Comparison of ENCODE assay signal across 1 cellular context in the genomic region with DNA sequence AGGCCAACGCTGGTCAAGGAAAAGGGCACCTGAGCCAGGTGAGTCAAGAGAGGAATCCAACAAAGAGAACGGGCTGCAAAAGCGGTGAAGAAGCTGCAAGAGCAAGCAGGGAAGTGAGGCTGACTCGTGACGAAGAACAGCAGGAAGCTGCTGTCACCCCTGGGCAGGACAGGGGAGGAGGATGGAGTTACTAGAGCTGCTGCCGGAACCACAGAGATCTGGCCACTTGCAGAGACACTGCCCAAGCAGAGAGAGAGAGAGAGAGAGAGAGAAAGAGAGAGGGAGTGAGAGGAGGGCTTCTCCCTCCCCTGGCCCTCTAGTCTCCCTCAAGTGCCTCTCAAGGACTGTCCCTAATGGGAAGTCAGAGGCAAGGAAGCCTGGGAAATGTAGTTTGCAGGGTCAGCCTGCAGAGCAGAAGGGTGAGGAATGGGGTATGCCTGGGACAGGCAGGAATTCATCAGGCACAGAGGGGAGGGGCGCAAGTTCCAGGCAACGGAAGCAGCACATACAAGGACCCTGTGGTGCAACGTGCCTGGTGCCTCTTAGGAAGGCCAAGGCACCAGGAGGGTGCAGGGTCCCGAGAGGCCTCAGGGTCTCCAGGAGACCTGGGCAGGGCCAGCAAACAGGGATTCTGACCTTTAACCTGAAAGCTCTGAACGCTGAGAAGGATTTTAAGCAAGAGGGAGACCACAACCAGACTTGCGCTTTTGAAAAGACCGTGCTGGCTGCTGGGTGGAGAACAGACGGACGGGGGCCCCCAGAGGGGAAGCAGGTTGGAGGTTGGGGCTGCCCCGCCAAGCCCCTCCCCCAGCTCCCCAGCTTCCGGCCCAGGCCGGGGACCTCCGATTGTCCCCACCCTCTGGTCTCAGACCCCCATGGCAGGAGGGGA.
TF ChIP-seq lines count a peak whose summit lies in the region.

No MANE protein-coding gene starts in this region.

TF ChIP-seq in HEK293, 187 proteins besides CTCF, POLR2A, EP300 and RAD21 (continued from another document and continues in another):
- TF ChIP-seq, protein P1, sequence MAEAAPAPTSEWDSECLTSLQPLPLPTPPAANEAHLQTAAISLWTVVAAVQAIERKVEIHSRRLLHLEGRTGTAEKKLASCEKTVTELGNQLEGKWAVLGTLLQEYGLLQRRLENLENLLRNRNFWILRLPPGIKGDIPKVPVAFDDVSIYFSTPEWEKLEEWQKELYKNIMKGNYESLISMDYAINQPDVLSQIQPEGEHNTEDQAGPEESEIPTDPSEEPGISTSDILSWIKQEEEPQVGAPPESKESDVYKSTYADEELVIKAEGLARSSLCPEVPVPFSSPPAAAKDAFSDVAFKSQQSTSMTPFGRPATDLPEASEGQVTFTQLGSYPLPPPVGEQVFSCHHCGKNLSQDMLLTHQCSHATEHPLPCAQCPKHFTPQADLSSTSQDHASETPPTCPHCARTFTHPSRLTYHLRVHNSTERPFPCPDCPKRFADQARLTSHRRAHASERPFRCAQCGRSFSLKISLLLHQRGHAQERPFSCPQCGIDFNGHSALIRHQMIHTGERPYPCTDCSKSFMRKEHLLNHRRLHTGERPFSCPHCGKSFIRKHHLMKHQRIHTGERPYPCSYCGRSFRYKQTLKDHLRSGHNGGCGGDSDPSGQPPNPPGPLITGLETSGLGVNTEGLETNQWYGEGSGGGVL (tag by site-specific recombination; IDR thresholded peaks at IDR 0.05) = peak; percentile 93
- TF ChIP-seq ZNF140 (tag by site-specific recombination; IDR thresholded peaks at IDR 0.05) (no peak), ZFP69B (tag by site-specific recombination; IDR thresholded peaks at IDR 0.05) (no peak), ZNF274 (IDR thresholded peaks at IDR 0.05; ENCODE audit: low read length) (no peak), ZNF274 (tag by site-specific recombination; IDR thresholded peaks at IDR 0.05; ENCODE audit: borderline replicate concordance) (no peak), OVOL3 (tag by site-specific recombination; IDR thresholded peaks at IDR 0.05) (no peak), ZNF624 (tag by site-specific recombination; IDR thresholded peaks at IDR 0.05) (no peak), KLF9 (tag by site-specific recombination; IDR thresholded peaks at IDR 0.05; ENCODE audit: low read depth) (no peak), ZNF169 (tag by site-specific recombination; IDR thresholded peaks at IDR 0.05) (no peak), ZNF621 (tag by site-specific recombination; IDR thresholded peaks at IDR 0.05) (no peak), RBAK (tag by site-specific recombination; IDR thresholded peaks at IDR 0.05) (no peak), ZNF830 (tag by site-specific recombination; IDR thresholded peaks at IDR 0.05; ENCODE audit: low read depth) (no peak), ZNF324 (tag by site-specific recombination; IDR thresholded peaks at IDR 0.05) (no peak), ZNF433 (tag by site-specific recombination; IDR thresholded peaks at IDR 0.05; ENCODE audit: low read depth) (no peak), ZNF785 (tag by site-specific recombination; IDR thresholded peaks at IDR 0.05) (no peak), ZBTB20 (tag by site-specific recombination; IDR thresholded peaks at IDR 0.05) (peak; percentile 59; the same call in 1 of the 2 replicates), SP2 (tag by site-specific recombination; IDR thresholded peaks at IDR 0.05) (no peak), ZNF521 (tag by site-specific recombination; IDR thresholded peaks at IDR 0.05) (no peak), ZNF791 (tag by site-specific recombination; IDR thresholded peaks at IDR 0.05) (no peak), ZSCAN30 (tag by site-specific recombination; IDR thresholded peaks at IDR 0.05) (no peak), ZNF10 (tag by site-specific recombination; IDR thresholded peaks at IDR 0.05) (peak; percentile 44; the same call in 1 of the 2 replicates), ZNF155 (tag by site-specific recombination; IDR thresholded peaks at IDR 0.05) (no peak), ZNF530 (tag by site-specific recombination; IDR thresholded peaks at IDR 0.05; ENCODE audit: low read depth) (no peak), ZBTB48 (tag by site-specific recombination; IDR thresholded peaks at IDR 0.05) (peak; percentile 96), ZNF138 (tag by site-specific recombination; IDR thresholded peaks at IDR 0.05; ENCODE audit: borderline replicate concordance) (no peak), ZNF558 (tag by site-specific recombination; IDR thresholded peaks at IDR 0.05) (no peak)
- TF ChIP-seq, protein P2, sequence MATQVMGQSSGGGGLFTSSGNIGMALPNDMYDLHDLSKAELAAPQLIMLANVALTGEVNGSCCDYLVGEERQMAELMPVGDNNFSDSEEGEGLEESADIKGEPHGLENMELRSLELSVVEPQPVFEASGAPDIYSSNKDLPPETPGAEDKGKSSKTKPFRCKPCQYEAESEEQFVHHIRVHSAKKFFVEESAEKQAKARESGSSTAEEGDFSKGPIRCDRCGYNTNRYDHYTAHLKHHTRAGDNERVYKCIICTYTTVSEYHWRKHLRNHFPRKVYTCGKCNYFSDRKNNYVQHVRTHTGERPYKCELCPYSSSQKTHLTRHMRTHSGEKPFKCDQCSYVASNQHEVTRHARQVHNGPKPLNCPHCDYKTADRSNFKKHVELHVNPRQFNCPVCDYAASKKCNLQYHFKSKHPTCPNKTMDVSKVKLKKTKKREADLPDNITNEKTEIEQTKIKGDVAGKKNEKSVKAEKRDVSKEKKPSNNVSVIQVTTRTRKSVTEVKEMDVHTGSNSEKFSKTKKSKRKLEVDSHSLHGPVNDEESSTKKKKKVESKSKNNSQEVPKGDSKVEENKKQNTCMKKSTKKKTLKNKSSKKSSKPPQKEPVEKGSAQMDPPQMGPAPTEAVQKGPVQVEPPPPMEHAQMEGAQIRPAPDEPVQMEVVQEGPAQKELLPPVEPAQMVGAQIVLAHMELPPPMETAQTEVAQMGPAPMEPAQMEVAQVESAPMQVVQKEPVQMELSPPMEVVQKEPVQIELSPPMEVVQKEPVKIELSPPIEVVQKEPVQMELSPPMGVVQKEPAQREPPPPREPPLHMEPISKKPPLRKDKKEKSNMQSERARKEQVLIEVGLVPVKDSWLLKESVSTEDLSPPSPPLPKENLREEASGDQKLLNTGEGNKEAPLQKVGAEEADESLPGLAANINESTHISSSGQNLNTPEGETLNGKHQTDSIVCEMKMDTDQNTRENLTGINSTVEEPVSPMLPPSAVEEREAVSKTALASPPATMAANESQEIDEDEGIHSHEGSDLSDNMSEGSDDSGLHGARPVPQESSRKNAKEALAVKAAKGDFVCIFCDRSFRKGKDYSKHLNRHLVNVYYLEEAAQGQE (tag by site-specific recombination; IDR thresholded peaks at IDR 0.05) = no peak
- TF ChIP-seq, protein P3, sequence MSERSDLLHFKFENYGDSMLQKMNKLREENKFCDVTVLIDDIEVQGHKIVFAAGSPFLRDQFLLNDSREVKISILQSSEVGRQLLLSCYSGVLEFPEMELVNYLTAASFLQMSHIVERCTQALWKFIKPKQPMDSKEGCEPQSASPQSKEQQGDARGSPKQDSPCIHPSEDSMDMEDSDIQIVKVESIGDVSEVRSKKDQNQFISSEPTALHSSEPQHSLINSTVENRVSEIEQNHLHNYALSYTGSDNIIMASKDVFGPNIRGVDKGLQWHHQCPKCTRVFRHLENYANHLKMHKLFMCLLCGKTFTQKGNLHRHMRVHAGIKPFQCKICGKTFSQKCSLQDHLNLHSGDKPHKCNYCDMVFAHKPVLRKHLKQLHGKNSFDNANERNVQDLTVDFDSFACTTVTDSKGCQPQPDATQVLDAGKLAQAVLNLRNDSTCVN (tag by site-specific recombination; optimal IDR thresholded peaks at IDR 0.05) = no peak
- TF ChIP-seq, protein P4, sequence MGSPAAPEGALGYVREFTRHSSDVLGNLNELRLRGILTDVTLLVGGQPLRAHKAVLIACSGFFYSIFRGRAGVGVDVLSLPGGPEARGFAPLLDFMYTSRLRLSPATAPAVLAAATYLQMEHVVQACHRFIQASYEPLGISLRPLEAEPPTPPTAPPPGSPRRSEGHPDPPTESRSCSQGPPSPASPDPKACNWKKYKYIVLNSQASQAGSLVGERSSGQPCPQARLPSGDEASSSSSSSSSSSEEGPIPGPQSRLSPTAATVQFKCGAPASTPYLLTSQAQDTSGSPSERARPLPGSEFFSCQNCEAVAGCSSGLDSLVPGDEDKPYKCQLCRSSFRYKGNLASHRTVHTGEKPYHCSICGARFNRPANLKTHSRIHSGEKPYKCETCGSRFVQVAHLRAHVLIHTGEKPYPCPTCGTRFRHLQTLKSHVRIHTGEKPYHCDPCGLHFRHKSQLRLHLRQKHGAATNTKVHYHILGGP (tag by site-specific recombination; IDR thresholded peaks at IDR 0.05) = no peak
- TF ChIP-seq, protein P5, sequence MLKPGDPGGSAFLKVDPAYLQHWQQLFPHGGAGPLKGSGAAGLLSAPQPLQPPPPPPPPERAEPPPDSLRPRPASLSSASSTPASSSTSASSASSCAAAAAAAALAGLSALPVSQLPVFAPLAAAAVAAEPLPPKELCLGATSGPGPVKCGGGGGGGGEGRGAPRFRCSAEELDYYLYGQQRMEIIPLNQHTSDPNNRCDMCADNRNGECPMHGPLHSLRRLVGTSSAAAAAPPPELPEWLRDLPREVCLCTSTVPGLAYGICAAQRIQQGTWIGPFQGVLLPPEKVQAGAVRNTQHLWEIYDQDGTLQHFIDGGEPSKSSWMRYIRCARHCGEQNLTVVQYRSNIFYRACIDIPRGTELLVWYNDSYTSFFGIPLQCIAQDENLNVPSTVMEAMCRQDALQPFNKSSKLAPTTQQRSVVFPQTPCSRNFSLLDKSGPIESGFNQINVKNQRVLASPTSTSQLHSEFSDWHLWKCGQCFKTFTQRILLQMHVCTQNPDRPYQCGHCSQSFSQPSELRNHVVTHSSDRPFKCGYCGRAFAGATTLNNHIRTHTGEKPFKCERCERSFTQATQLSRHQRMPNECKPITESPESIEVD (tag by site-specific recombination; IDR thresholded peaks at IDR 0.05) = no peak
- TF ChIP-seq, protein P6, sequence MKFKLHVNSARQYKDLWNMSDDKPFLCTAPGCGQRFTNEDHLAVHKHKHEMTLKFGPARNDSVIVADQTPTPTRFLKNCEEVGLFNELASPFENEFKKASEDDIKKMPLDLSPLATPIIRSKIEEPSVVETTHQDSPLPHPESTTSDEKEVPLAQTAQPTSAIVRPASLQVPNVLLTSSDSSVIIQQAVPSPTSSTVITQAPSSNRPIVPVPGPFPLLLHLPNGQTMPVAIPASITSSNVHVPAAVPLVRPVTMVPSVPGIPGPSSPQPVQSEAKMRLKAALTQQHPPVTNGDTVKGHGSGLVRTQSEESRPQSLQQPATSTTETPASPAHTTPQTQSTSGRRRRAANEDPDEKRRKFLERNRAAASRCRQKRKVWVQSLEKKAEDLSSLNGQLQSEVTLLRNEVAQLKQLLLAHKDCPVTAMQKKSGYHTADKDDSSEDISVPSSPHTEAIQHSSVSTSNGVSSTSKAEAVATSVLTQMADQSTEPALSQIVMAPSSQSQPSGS (tag by site-specific recombination; IDR thresholded peaks at IDR 0.05; ENCODE audit: low read depth) = no peak
- TF ChIP-seq, protein P7, sequence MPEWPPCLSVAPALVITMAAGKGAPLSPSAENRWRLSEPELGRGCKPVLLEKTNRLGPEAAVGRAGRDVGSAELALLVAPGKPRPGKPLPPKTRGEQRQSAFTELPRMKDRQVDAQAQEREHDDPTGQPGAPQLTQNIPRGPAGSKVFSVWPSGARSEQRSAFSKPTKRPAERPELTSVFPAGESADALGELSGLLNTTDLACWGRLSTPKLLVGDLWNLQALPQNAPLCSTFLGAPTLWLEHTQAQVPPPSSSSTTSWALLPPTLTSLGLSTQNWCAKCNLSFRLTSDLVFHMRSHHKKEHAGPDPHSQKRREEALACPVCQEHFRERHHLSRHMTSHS (tag by site-specific recombination; IDR thresholded peaks at IDR 0.05) = no peak
- TF ChIP-seq, protein P8, sequence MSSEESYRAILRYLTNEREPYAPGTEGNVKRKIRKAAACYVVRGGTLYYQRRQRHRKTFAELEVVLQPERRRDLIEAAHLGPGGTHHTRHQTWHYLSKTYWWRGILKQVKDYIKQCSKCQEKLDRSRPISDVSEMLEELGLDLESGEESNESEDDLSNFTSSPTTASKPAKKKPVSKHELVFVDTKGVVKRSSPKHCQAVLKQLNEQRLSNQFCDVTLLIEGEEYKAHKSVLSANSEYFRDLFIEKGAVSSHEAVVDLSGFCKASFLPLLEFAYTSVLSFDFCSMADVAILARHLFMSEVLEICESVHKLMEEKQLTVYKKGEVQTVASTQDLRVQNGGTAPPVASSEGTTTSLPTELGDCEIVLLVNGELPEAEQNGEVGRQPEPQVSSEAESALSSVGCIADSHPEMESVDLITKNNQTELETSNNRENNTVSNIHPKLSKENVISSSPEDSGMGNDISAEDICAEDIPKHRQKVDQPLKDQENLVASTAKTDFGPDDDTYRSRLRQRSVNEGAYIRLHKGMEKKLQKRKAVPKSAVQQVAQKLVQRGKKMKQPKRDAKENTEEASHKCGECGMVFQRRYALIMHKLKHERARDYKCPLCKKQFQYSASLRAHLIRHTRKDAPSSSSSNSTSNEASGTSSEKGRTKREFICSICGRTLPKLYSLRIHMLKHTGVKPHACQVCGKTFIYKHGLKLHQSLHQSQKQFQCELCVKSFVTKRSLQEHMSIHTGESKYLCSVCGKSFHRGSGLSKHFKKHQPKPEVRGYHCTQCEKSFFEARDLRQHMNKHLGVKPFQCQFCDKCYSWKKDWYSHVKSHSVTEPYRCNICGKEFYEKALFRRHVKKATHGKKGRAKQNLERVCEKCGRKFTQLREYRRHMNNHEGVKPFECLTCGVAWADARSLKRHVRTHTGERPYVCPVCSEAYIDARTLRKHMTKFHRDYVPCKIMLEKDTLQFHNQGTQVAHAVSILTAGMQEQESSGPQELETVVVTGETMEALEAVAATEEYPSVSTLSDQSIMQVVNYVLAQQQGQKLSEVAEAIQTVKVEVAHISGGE (tag by site-specific recombination; conservative IDR thresholded peaks at IDR 0.05; ENCODE audit: low read depth) = 0 out of 2 replicates have a peak, but pooled peaks have one; percentile 32
- TF ChIP-seq, protein P9, sequence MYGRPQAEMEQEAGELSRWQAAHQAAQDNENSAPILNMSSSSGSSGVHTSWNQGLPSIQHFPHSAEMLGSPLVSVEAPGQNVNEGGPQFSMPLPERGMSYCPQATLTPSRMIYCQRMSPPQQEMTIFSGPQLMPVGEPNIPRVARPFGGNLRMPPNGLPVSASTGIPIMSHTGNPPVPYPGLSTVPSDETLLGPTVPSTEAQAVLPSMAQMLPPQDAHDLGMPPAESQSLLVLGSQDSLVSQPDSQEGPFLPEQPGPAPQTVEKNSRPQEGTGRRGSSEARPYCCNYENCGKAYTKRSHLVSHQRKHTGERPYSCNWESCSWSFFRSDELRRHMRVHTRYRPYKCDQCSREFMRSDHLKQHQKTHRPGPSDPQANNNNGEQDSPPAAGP (tag by site-specific recombination; IDR thresholded peaks at IDR 0.05) = no peak
- TF ChIP-seq, protein P10, sequence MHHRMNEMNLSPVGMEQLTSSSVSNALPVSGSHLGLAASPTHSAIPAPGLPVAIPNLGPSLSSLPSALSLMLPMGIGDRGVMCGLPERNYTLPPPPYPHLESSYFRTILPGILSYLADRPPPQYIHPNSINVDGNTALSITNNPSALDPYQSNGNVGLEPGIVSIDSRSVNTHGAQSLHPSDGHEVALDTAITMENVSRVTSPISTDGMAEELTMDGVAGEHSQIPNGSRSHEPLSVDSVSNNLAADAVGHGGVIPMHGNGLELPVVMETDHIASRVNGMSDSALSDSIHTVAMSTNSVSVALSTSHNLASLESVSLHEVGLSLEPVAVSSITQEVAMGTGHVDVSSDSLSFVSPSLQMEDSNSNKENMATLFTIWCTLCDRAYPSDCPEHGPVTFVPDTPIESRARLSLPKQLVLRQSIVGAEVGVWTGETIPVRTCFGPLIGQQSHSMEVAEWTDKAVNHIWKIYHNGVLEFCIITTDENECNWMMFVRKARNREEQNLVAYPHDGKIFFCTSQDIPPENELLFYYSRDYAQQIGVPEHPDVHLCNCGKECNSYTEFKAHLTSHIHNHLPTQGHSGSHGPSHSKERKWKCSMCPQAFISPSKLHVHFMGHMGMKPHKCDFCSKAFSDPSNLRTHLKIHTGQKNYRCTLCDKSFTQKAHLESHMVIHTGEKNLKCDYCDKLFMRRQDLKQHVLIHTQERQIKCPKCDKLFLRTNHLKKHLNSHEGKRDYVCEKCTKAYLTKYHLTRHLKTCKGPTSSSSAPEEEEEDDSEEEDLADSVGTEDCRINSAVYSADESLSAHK (tag by site-specific recombination; IDR thresholded peaks at IDR 0.05) = no peak
